ENCODE assay signal across 8 cellular contexts in genomic region chrX:74613350-74614192, GRCh38. TPM values are rescaled to one million over a fixed set of nuclear protein-coding genes. Genes with fewer than 3 reads are reported as not detected.
A peak's percentile ranks its signal among the peaks of the same experiment; 100 is the strongest.
DNase-seq lines count a peak whose midpoint lies in the region; ATAC-seq and TF ChIP-seq lines count a peak whose summit lies in the region.

No MANE protein-coding gene starts in this region.

- H3K27me3 Mint-ChIP-seq in CD4-positive, alpha-beta memory T cell = no peaks in the 10 kb centered on the region

- H3K4me3 ChIP-seq in CD4-positive, alpha-beta memory T cell (ENCODE audit: low read length in 2 of 2) = peak overlapping the region; percentile 68 to 73
- H3K4me3 ChIP-seq in iPS-11a (ENCODE audit: low read depth, low read length) = peak overlapping the region; percentile 72
- H3K4me3 ChIP-seq in gastrocnemius medialis = peak overlapping the region; percentile 59 to 86 (median 70)

- no peak for TF ChIP-seq POLR2A in gastrocnemius medialis (IDR thresholded peaks at IDR 0.05)

- in situ Hi-C loops in gastrocnemius medialis (cut with MboI; ENCODE audit: low sequenced_read_pairs in 4 of 4) = no loop called here

- POLR2A ChIA-PET in CD4-positive, alpha-beta memory T cell (lab: Charles Lee; ENCODE audit: partially characterized antibody) = interaction anchor here (0.7 to 1.6 kb wide), 6 partner anchors 8 to 910 kb away, joined by 3 to 8 read pairs (median 4); no protein-coding TSS in a partner anchor

- DNase-seq in CD4-positive, alpha-beta memory T cell = peak in 1 of 5 donors; percentile 11
- DNase-seq in H4 (ENCODE audit: low spot score) (peak; percentile 48), NCI-H748 (lab: John Stamatoyannopoulos, UW; ENCODE audit: unreplicated experiment) (peak; percentile 66), amniotic epithelial cell (ENCODE audit: low read depth) (peak; percentile 50), gastrocnemius medialis (peak in 1 of 2 donors; percentile 9), activated gamma-delta T cell (lab: John Stamatoyannopoulos, UW) (no peak)

- H3K36me3 ChIP-seq in CD4-positive, alpha-beta memory T cell (ENCODE audit: insufficient read depth, low read length) = no peaks in the 10 kb centered on the region
- no peaks in the 10 kb centered on the region for H3K36me3 ChIP-seq in gastrocnemius medialis

- no peak for ATAC-seq in gastrocnemius medialis
- ATAC-seq in GM19324 (IDR thresholded peaks at IDR 0.05; ENCODE audit: low FRiP score, unreplicated experiment) = no peak

- no peak for TF ChIP-seq CTCF in gastrocnemius medialis (IDR thresholded peaks at IDR 0.05 in 4 of 5, conservative IDR thresholded peaks at IDR 0.05 in 1 of 5)

- peak overlapping the region; percentile 99 to 100 (median 100) for H3K27ac Mint-ChIP-seq in CD4-positive, alpha-beta memory T cell

- CTCF ChIA-PET in CD4-positive, alpha-beta memory T cell (lab: Charles Lee; ENCODE audit: partially characterized antibody) = no interaction called here

- H3K4me3 Mint-ChIP-seq in CD4-positive, alpha-beta memory T cell = peak overlapping the region; percentile 97 to 100 (median 99)

- H3K9me3 ChIP-seq in CD4-positive, alpha-beta memory T cell (ENCODE audit: control insufficient read depth in 1 of 2, low read length in 2 of 2) = no peaks in the 10 kb centered on the region
- H3K9me3 ChIP-seq in gastrocnemius medialis = no peaks in the 10 kb centered on the region

- H3K27me3 ChIP-seq in CD4-positive, alpha-beta memory T cell (ENCODE audit: insufficient read depth, low read length) = no peaks in the 10 kb centered on the region
- peaks cover 0 to 3% (median 0%) of the 10 kb centered on the region in 3 donors for H3K27me3 ChIP-seq in gastrocnemius medialis

- H3K4me1 ChIP-seq in CD4-positive, alpha-beta memory T cell (ENCODE audit: insufficient read depth, low read length) = peaks cover 22% of the 10 kb centered on the region
- H3K4me1 ChIP-seq in gastrocnemius medialis = no peaks in the 10 kb centered on the region

- intact Hi-C loops in CD4-positive, alpha-beta memory T cell (cut with micrococcal nuclease) = loop anchor here (1.0 to 10.0 kb wide), 7 partner anchors 61 to 1559 kb away; partner anchors contain the start of genes ABCB7, CHIC1, PBDC1 and UPRT
- intact Hi-C loops in gastrocnemius medialis (cut with DNase I; ENCODE audit: low total_unique reads) = loop anchor here (1.0 to 10.0 kb wide), 4 partner anchors 78 to 541 kb away; partner anchors contain the start of genes ABCB7 and SLC16A2

- peaks cover 5 to 27% of the 10 kb centered on the region in 2 donors for H3K36me3 Mint-ChIP-seq in CD4-positive, alpha-beta memory T cell

- no peaks in the 10 kb centered on the region for H3K9me3 Mint-ChIP-seq in CD4-positive, alpha-beta memory T cell

- peaks cover 8 to 39% (median 23%) of the 10 kb centered on the region in 4 donors for H3K4me1 Mint-ChIP-seq in CD4-positive, alpha-beta memory T cell

- peak overlapping the region; percentile 97 for H3K27ac ChIP-seq in CD4-positive, alpha-beta memory T cell (ENCODE audit: low read depth, low read length)
- peak overlapping the region; percentile 90 to 95 (median 93) for H3K27ac ChIP-seq in gastrocnemius medialis

RNA-seq across cellular contexts. Expression of gene RLIM, which starts 0.9 kb away (rescaled TPM):
- total RNA-seq in CD4-positive, alpha-beta memory T cell = 10 to 100 TPM; 43.8 to 44.5 TPM
- 1 to 10 TPM; 7.3 to 8.7 TPM for polyA plus RNA-seq in CD4-positive, alpha-beta memory T cell
- total RNA-seq in H4 (2014; rRNA removed; shearing (Covaris generic)) = 35.1 and 43.2 TPM in 2 replicates
- 10 to 100 TPM; 15.3 to 26.7 (median 21.5) TPM for total RNA-seq in gastrocnemius medialis
